ENCODE assay signal across 11 cellular contexts in the genomic region with DNA sequence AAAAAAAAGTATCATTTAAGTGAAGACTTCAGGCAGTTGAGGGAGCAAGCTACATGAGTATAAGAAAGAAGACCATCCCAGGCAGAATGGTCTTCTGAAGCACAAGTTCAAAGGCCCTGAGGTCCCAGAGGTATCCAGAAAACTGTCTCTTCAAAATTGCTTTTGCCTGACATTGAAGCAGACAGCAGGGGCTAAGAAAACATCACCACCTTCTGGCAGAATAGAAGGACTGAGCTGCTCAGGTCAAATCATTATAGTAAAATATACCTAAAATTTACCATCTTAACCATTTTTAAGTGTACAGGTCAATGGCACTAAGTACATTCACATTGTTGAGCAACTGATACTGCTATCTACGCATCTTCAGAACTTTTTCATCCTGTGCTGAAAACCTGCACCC. TPM values are rescaled to one million over a fixed set of nuclear protein-coding genes. Genes with fewer than 3 reads are reported as not detected.
DNase-seq lines count a peak whose midpoint lies in the region; ATAC-seq, FAIRE-seq and TF ChIP-seq lines count a peak whose summit lies in the region.
"Had no signal": no experiment of that assay in that cellular context is flagged by ENCODE, and none has a peak within 500 bp of the region (broad histone marks: within the 10 kb centered on the region; RNA-seq: fewer than 3 reads in every experiment).

No MANE protein-coding gene starts in this region.

- H3K4me3 Mint-ChIP-seq in neural progenitor cell = no peak overlapping the region
- H3K4me3 Mint-ChIP-seq: activated naive CD8-positive, alpha-beta T cell had no signal

- no peaks in the 10 kb centered on the region for H3F3A ChIP-seq in neural progenitor cell (ENCODE audit: low read depth)

- no peaks in the 10 kb centered on the region for H3K4me1 Mint-ChIP-seq in neural progenitor cell

- H3K4me2 ChIP-seq in K562 (ENCODE audit: insufficient read depth, low read length) (no peak overlapping the region), neural progenitor cell (no peak overlapping the region)

- no peak for FAIRE-seq in K562 (lab: Jason Lieb, UNC)

- H3K9me1 ChIP-seq in K562 (ENCODE audit: control insufficient read depth, insufficient read depth, low read length) = no peaks in the 10 kb centered on the region

- H3K27me3 ChIP-seq in K562 (ENCODE audit: control insufficient read depth in 2 of 2, insufficient read depth in 2 of 2, low read length in 2 of 2) = no peaks in the 10 kb centered on the region
- no peaks in the 10 kb centered on the region for H3K27me3 ChIP-seq in neural progenitor cell
- H3K27me3 ChIP-seq in gastroesophageal sphincter = no peaks in the 10 kb centered on the region
- H3K27me3 ChIP-seq: thyroid gland had no signal

- no peaks in the 10 kb centered on the region for H4K20me1 ChIP-seq in K562 (replicated peaks; ENCODE audit: control insufficient read depth, insufficient read depth, low read length)
- no peaks in the 10 kb centered on the region for H4K20me1 ChIP-seq in neural progenitor cell (ENCODE audit: low read depth)

- H3K9ac ChIP-seq in K562 (ENCODE audit: insufficient read depth in 1 of 2, low read depth in 2 of 2, low read length in 2 of 2) = no peak overlapping the region
- no peak overlapping the region for H3K9ac ChIP-seq in neural progenitor cell

- no peaks in the 10 kb centered on the region for H3K27me3 Mint-ChIP-seq in neural progenitor cell (ENCODE audit: insufficient read depth, low read depth)
- H3K27me3 Mint-ChIP-seq: activated naive CD8-positive, alpha-beta T cell had no signal

- TF ChIP-seq EP300 in K562 (IDR thresholded peaks at IDR 0.05; ENCODE audit: low read length) (no peak), gastroesophageal sphincter (IDR thresholded peaks at IDR 0.05) (no peak)

- H3K4me3 ChIP-seq in K562 (no peak overlapping the region), neural progenitor cell (no peak overlapping the region), gastroesophageal sphincter (no peak overlapping the region)
- H3K4me3 ChIP-seq: SK-N-MC, thyroid gland had no signal

- in situ Hi-C loops in K562 (cut with MboI) = no loop called here

- H3K79me2 ChIP-seq in K562 (ENCODE audit: control insufficient read depth, insufficient read depth, low read length) = no peaks in the 10 kb centered on the region
- no peaks in the 10 kb centered on the region for H3K79me2 ChIP-seq in neural progenitor cell (ENCODE audit: low read depth)

- 53% methylated on average over 1 of the region's 1 CpG for WGBS in K562 (ENCODE audit: insufficient coverage, low coverage, missing lambda C conversion rate)
- 90% methylated on average over 1 of the region's 1 CpG for WGBS in gastroesophageal sphincter (ENCODE audit: low coverage in 1 of 2), 2 donors

- TF ChIP-seq POLR2A in K562 (conservative IDR thresholded peaks at IDR 0.05) = no peak
- TF ChIP-seq POLR2A in gastroesophageal sphincter (IDR thresholded peaks at IDR 0.05) = no peak

- H2AFZ ChIP-seq in K562 (ENCODE audit: low read depth, low read length) (no peak overlapping the region), neural progenitor cell (replicated peaks) (no peak overlapping the region)

- BruUV-seq in K562 (replicated peaks; lab: Mats Ljungman, UMichigan) = no TSS peak

- H3K36me3 ChIP-seq in K562 (ENCODE audit: control insufficient read depth, insufficient read depth, low read length) (no peaks in the 10 kb centered on the region), neural progenitor cell (no peaks in the 10 kb centered on the region), gastroesophageal sphincter (no peaks in the 10 kb centered on the region)
- H3K36me3 ChIP-seq: thyroid gland had no signal

- H3K27ac Mint-ChIP-seq in neural progenitor cell = no peak overlapping the region
- H3K27ac Mint-ChIP-seq: activated naive CD8-positive, alpha-beta T cell had no signal

- POLR2A ChIA-PET in K562 (lab: Yijun Ruan, JAX) = interaction anchor here (0.9 to 1.5 kb wide), 2 partner anchors 9 to 11 kb away, joined by 4 to 5 read pairs; no protein-coding TSS in a partner anchor

- no peaks in the 10 kb centered on the region for H3K9me3 Mint-ChIP-seq in neural progenitor cell

- H3K27ac ChIP-seq in K562 (ENCODE audit: extremely low read depth, low read depth, low read length) (no peak overlapping the region), neural progenitor cell (no peak overlapping the region), gastroesophageal sphincter (no peak overlapping the region)
- H3K27ac ChIP-seq: SK-N-MC, thyroid gland had no signal

- TF ChIP-seq RAD21 in K562 (CRISPR knock-in tag; conservative IDR thresholded peaks at IDR 0.05 in 1 of 2, IDR thresholded peaks at IDR 0.05 in 1 of 2) = peak in 1 of 2 experiments; percentile 71; a peak in 3 of 4 replicates

- CTCF ChIA-PET in K562 (lab: Yijun Ruan, JAX; ENCODE audit: low intra/inter-chr PET ratio) = interaction anchor here (0.7 kb wide), 1 partner anchor 392 kb away, joined by 4 read pairs; no protein-coding TSS in a partner anchor

- peak; percentile 2 for DNase-seq in NCI-H1092 treated with DMSO at 0.1 percent for 48 hours (lab: John Stamatoyannopoulos, UW)
- DNase-seq in NCI-H1092 (lab: John Stamatoyannopoulos, UW) = no peak
- peak in 2 of 4 experiments; percentile 32 to 37 for DNase-seq in K562 (ENCODE audit: extremely low read depth in 1 of 4, low spot score in 3 of 4)
- no peak for DNase-seq in neural progenitor cell (ENCODE audit: low spot score)
- no peak for DNase-seq in AG08395 (ENCODE audit: low spot score)
- DNase-seq in kidney glomerular epithelial cell (lab: John Stamatoyannopoulos, UW) = no peak
- DNase-seq: thyroid gland had no signal

- intact Hi-C loops in K562 (cut with micrococcal nuclease) = loop anchor here (1.0 kb wide), 2 partner anchors 191 to 291 kb away; no protein-coding TSS in a partner anchor

- H3K4me1 ChIP-seq in K562 (replicated peaks in 1 of 2; ENCODE audit: control insufficient read depth in 2 of 2, insufficient read depth in 2 of 2, low read length in 2 of 2) (no peaks in the 10 kb centered on the region; a peak in 1 of 5 replicates), neural progenitor cell (peaks cover 2% of the 10 kb centered on the region), gastroesophageal sphincter (no peaks in the 10 kb centered on the region)

- peak; percentile 40; the same call in 1 of the 2 replicates for TF ChIP-seq CTCF in LNCAP (IDR thresholded peaks at IDR 0.05)
- peak; percentile 33 to 56 (median 51); a peak in 3 of 6 replicates for TF ChIP-seq CTCF in K562 (IDR thresholded peaks at IDR 0.05 in 2 of 3, conservative IDR thresholded peaks at IDR 0.05 in 1 of 3; ENCODE audit: insufficient read depth in 2 of 3, low read depth in 1 of 3, low read length in 3 of 3)
- peak; percentile 19 for TF ChIP-seq CTCF in neural progenitor cell (IDR thresholded peaks at IDR 0.05)
- TF ChIP-seq CTCF in gastroesophageal sphincter (IDR thresholded peaks at IDR 0.05) = peak in 1 of 4 experiments; percentile 4

- H3K9me3 ChIP-seq in K562 (replicated peaks; ENCODE audit: control insufficient read depth, insufficient read depth, low read depth, low read length) = no peaks in the 10 kb centered on the region
- H3K9me3 ChIP-seq in neural progenitor cell (ENCODE audit: low read depth) = no peaks in the 10 kb centered on the region
- no peaks in the 10 kb centered on the region for H3K9me3 ChIP-seq in gastroesophageal sphincter
- H3K9me3 ChIP-seq: thyroid gland had no signal

- ATAC-seq in K562 (peak; percentile 83), gastroesophageal sphincter (no peak)

- no peaks in the 10 kb centered on the region for H3K36me3 Mint-ChIP-seq in neural progenitor cell

TF ChIP-seq in K562, 482 proteins besides CTCF, POLR2A, EP300 and RAD21:
- TF ChIP-seq HNRNPK (IDR thresholded peaks at IDR 0.05; ENCODE audit: low read depth, low read length, poor library complexity, severe bottlenecking) (no peak), ILF3 (IDR thresholded peaks at IDR 0.05; ENCODE audit: borderline replicate concordance) (no peak), TSC22D4 (tag; IDR thresholded peaks at IDR 0.05) (no peak), POLR2AphosphoS5 (IDR thresholded peaks at IDR 0.05; ENCODE audit: control insufficient read depth, insufficient read depth, low read depth, low read length) (no peak), PURB (CRISPR knock-in tag; IDR thresholded peaks at IDR 0.05; ENCODE audit: low read depth) (no peak), CREB1 (IDR thresholded peaks at IDR 0.05) (no peak), CREB1 (CRISPR knock-in tag; IDR thresholded peaks at IDR 0.05) (no peak), MCM3 (IDR thresholded peaks at IDR 0.05) (no peak), NFE2 (IDR thresholded peaks at IDR 0.05; ENCODE audit: low read depth) (no peak)
- TF ChIP-seq, protein P1, sequence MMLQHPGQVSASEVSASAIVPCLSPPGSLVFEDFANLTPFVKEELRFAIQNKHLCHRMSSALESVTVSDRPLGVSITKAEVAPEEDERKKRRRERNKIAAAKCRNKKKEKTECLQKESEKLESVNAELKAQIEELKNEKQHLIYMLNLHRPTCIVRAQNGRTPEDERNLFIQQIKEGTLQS (IDR thresholded peaks at IDR 0.05) = no peak
- TF ChIP-seq, protein P1 (CRISPR knock-in tag; conservative IDR thresholded peaks at IDR 0.05) = no peak

RNA-seq across cellular contexts. Expression of gene GPR160, which starts 16.4 kb away (rescaled TPM):
- total RNA-seq in K562 (2011; cell fraction: chromatin; rRNA removed; ENCODE audit: low replicate concordance) = 2.5 and 7.3 TPM in 2 replicates
- 1.3 and 2.4 TPM in 2 replicates for total RNA-seq in K562 (2011; cell fraction: nucleolus; rRNA removed)
- total RNA-seq in K562 (2011; cell fraction: nucleoplasm; rRNA removed) = 4.3 and 6.6 TPM in 2 replicates
- total RNA-seq in K562 (2014; rRNA removed) (6.0 and 8.3 TPM in 2 replicates), K562 (2014; rRNA removed; fragmentation: Illumina TruSeq; extraction: Trizol) (9.1 and 9.6 TPM in 2 replicates), K562 (2015; rRNA removed; fragmentation: Illumina TruSeq; extraction: Trizol) (7.8 and 9.5 TPM in 2 replicates), K562 (2021) (5.0 and 6.6 TPM in 2 replicates), neural progenitor cell (ENCODE audit: low replicate concordance) (4.3 and 6.0 TPM in 2 replicates), gastroesophageal sphincter (1 to 10 TPM in 2 of 4 donors, under 1 TPM in 2; 0.31 to 4.3 (median 0.94) TPM)
- polyA plus RNA-seq in K562 (2011; rRNA removed) (6.8 and 8.7 TPM in 2 replicates), K562 (2014; fragmentation: Illumina TruSeq; extraction: Trizol) (9.9 and 10.5 TPM in 2 replicates), K562 (2014; fragmentation: Nextera tagmentation; extraction: Ambion mirVana) (1 to 10 TPM; 1.3 to 1.5 TPM), K562 (2014; rRNA removed) (5.1 and 6.0 TPM in 2 replicates)
- polyA plus RNA-seq in K562 (2011; cell fraction: cytosol; rRNA removed) = 2.9 and 4.4 TPM in 2 replicates
- polyA plus RNA-seq in K562 (2011; cell fraction: nucleus; rRNA removed) = 1.4 and 1.7 TPM in 2 replicates
- 6.9 and 16.9 TPM in 2 replicates for polyA plus RNA-seq in K562 (2012)
- 5.0 and 5.8 TPM in 2 replicates for polyA minus RNA-seq in K562 (2011; rRNA and poly(A)+ RNA removed)
- 2.4 and 3.2 TPM in 2 replicates for polyA minus RNA-seq in K562 (2011; cell fraction: cytosol; rRNA and poly(A)+ RNA removed)
- 1.5 and 2.7 TPM in 2 replicates for polyA minus RNA-seq in K562 (2011; cell fraction: nucleus; rRNA and poly(A)+ RNA removed)
